Comparison of ENCODE assay signal across 27 cellular contexts in genomic region chr6:68757821-68758220, GRCh38.
"Had no signal": no experiment of that assay in that cellular context is flagged by ENCODE, and none has a peak within 500 bp of the region (broad histone marks: within the 10 kb centered on the region; RNA-seq: fewer than 3 reads in every experiment).

No MANE protein-coding gene starts in this region.

- H3K36me3 Mint-ChIP-seq: mesothelial cell of epicardium; naive thymus-derived CD4-positive, alpha-beta T cell had no signal

- H3K27me3 ChIP-seq: colonic mucosa, esophagus squamous epithelium, gastrocnemius medialis, heart left ventricle, left lung had no signal

- H3K9me3 Mint-ChIP-seq: endodermal cell; mesothelial cell of epicardium; naive thymus-derived CD4-positive, alpha-beta T cell had no signal

- H3K4me1 ChIP-seq: colonic mucosa, esophagus squamous epithelium, left lung had no signal

- H3K27ac ChIP-seq: colonic mucosa, epithelial cell of prostate, esophagus squamous epithelium, gastrocnemius medialis, left lung, lower lobe of right lung had no signal

- DNase-seq: colonic mucosa; cortex of kidney; effector CD8-positive, alpha-beta T cell; effector memory CD8-positive, alpha-beta T cell; endodermal cell; erythroblast; esophagus squamous epithelium; foreskin fibroblast; foreskin melanocyte; gastrocnemius medialis; glutamatergic neuron; heart left ventricle; hippocampal formation; left cardiac atrium; left lung; left ventricle myocardium superior; lower lobe of right lung; mesenchymal stem cell; naive thymus-derived CD4-positive, alpha-beta T cell; natural killer cell had no signal

- ATAC-seq: effector memory CD8-positive, alpha-beta T cell; esophagus mucosa; gastrocnemius medialis; heart left ventricle; left cardiac atrium; left lung; left ventricle myocardium superior; lower lobe of right lung; naive thymus-derived CD4-positive, alpha-beta T cell; natural killer cell had no signal

- H3K36me3 ChIP-seq: colonic mucosa, esophagus squamous epithelium, gastrocnemius medialis, heart left ventricle, left lung, lower lobe of right lung had no signal

- H3K4me1 Mint-ChIP-seq: endodermal cell, natural killer cell had no signal

- H3K27me3 Mint-ChIP-seq: effector memory CD8-positive, alpha-beta T cell had no signal

- FAIRE-seq: endometrium, islet of Langerhans, keratinocyte had no signal

- H3K4me3 ChIP-seq: colonic mucosa, esophagus squamous epithelium, gastrocnemius medialis, heart left ventricle, left lung, lower lobe of right lung had no signal

- H3K4me3 Mint-ChIP-seq: dendritic cell treated with granulocyte-macrophage colony-stimulating factor and Interleukin-4, amounts not matched to agents 40 ng/mL and 50 ng/mL, for 4 days; effector memory CD8-positive, alpha-beta T cell; endodermal cell; mesothelial cell of epicardium; naive thymus-derived CD4-positive, alpha-beta T cell; natural killer cell had no signal

- H3K9me3 ChIP-seq: colonic mucosa, esophagus squamous epithelium, gastrocnemius medialis, heart left ventricle, left lung, lower lobe of right lung had no signal

- H3K27ac Mint-ChIP-seq: dendritic cell treated with granulocyte-macrophage colony-stimulating factor and Interleukin-4, amounts not matched to agents 40 ng/mL and 50 ng/mL, for 4 days; effector memory CD8-positive, alpha-beta T cell; endodermal cell; mesothelial cell of epicardium; naive thymus-derived CD4-positive, alpha-beta T cell; natural killer cell had no signal
